12 cellular contexts compared by ENCODE assay signal in genomic region chr20:17878912-17879602, GRCh38.
A peak's percentile ranks its signal among the peaks of the same experiment; 100 is the strongest.
DNase-seq lines count a peak whose midpoint lies in the region; ATAC-seq, FAIRE-seq and TF ChIP-seq lines count a peak whose summit lies in the region.
"Had no signal": no experiment of that assay in that cellular context is flagged by ENCODE, and none has a peak within 500 bp of the region (broad histone marks: within the 10 kb centered on the region; RNA-seq: fewer than 3 reads in every experiment).

No MANE protein-coding gene starts in this region.

- no peak for TF ChIP-seq POLR2A in GM12878 (IDR thresholded peaks at IDR 0.05; ENCODE audit: low read depth, low read length)
- no peak for TF ChIP-seq POLR2A in tibial nerve (IDR thresholded peaks at IDR 0.05)

- TF ChIP-seq CTCF in GM12878 (IDR thresholded peaks at IDR 0.05 in 2 of 3, conservative IDR thresholded peaks at IDR 0.05 in 1 of 3; ENCODE audit: control insufficient read depth in 2 of 3, extremely low read depth in 1 of 3, insufficient read depth in 1 of 3, low read depth in 3 of 3, low read length in 3 of 3), result peak; percentile 21 to 46 (median 35); a peak in 5 of 6 replicates
- TF ChIP-seq CTCF in tibial nerve (IDR thresholded peaks at IDR 0.05), result no peak

- TF ChIP-seq EP300 in GM12878 (IDR thresholded peaks at IDR 0.05; ENCODE audit: borderline replicate concordance in 1 of 2, control insufficient read depth in 1 of 2, low read depth in 2 of 2, low read length in 2 of 2), result no peak
- no peak for TF ChIP-seq EP300 in tibial nerve (IDR thresholded peaks at IDR 0.05)

- ATAC-seq in HG02884 (IDR thresholded peaks at IDR 0.05; ENCODE audit: unreplicated experiment) (peak; percentile 44), GM12878 (peak; percentile 79)
- ATAC-seq: WTC11 had no signal

- no peaks in the 10 kb centered on the region for H4K20me1 ChIP-seq in GM12878 (ENCODE audit: control insufficient read depth, insufficient read depth)

- in situ Hi-C loops in GM12878 (cut with MboI), result no loop called here

- peak; percentile 31 for DNase-seq in stimulated activated CD4-positive, alpha-beta T cell treated with anti-CD3 and anti-CD28 coated beads, Interleukin-15, amount 100 ng/mL, for 24 hours
- DNase-seq in stimulated activated CD4-positive, alpha-beta T cell treated with anti-CD3 and anti-CD28 coated beads, Interleukin-4, amount 100 ng/mL, for 4 hours, result no peak
- no peak for DNase-seq in GM12878 (ENCODE audit: low read depth, low spot score)
- no peak for DNase-seq in NCI-H345 treated with DMSO at 0.1 percent for 48 hours (lab: John Stamatoyannopoulos, UW; ENCODE audit: unreplicated experiment)
- no peak for DNase-seq in tibial nerve (ENCODE audit: low spot score in 2 of 2)
- DNase-seq in urothelium cell line (ENCODE audit: low spot score), result no peak
- DNase-seq in HPDE6-E6E7 (ENCODE audit: extremely low spot score), result no peak

- H3K27me3 ChIP-seq in GM12878 (replicated peaks in 1 of 2; ENCODE audit: control insufficient read depth in 2 of 2, insufficient read depth in 2 of 2, low read length in 1 of 2) (no peaks in the 10 kb centered on the region), tibial nerve (no peaks in the 10 kb centered on the region)

- RAD21 ChIA-PET in GM12878 (lab: Charles Lee; ENCODE audit: unreplicated experiment), result interaction anchor here (0.6 to 1.5 kb wide), 6 partner anchors 16 to 1768 kb away, joined by 3 to 5 read pairs (median 4); no protein-coding TSS in a partner anchor

- H3K27ac ChIP-seq in GM12878 (ENCODE audit: control insufficient read depth, insufficient read depth), result peak overlapping the region; percentile 75
- no peak overlapping the region for H3K27ac ChIP-seq in tibial nerve
- H3K27ac ChIP-seq: C4-2B, thoracic aorta had no signal

- peak overlapping the region; percentile 50 for H3K9ac ChIP-seq in GM12878 (ENCODE audit: control insufficient read depth, insufficient read depth, low read length)

- intact Hi-C loops in GM12878 (cut with micrococcal nuclease; ENCODE audit: unreplicated experiment), result loop anchor here (5.0 kb wide), 1 partner anchor 197 kb away; the partner anchor contains the start of gene RRBP1

- H3K4me3 ChIP-seq in GM12878 (no peak overlapping the region), tibial nerve (no peak overlapping the region)
- H3K4me3 ChIP-seq: thoracic aorta had no signal

- WGBS in GM12878 (ENCODE audit: insufficient coverage, insufficient replicate concordance, low lambda C conversion rate, missing lambda C conversion rate), result 8% methylated on average over 5 of the region's 6 CpGs
- WGBS in tibial nerve, 2 donors, result 71 to 73% methylated on average over 6 of the region's 6 CpGs

- H3K79me2 ChIP-seq in GM12878 (ENCODE audit: control insufficient read depth, insufficient read depth, low read length), result no peaks in the 10 kb centered on the region

- H3K36me3 ChIP-seq in GM12878 (ENCODE audit: control insufficient read depth in 2 of 2, insufficient read depth in 2 of 2, low read length in 1 of 2) (no peaks in the 10 kb centered on the region), tibial nerve (no peaks in the 10 kb centered on the region)
- H3K36me3 ChIP-seq: thoracic aorta had no signal

- TF ChIP-seq RAD21 in GM12878 (IDR thresholded peaks at IDR 0.05; ENCODE audit: insufficient read depth, low read depth, low read length), result peak; percentile 23; the same call in 1 of the 2 replicates

- peak; percentile 57 for FAIRE-seq in GM12878 (lab: Jason Lieb, UNC)
- no peak for FAIRE-seq in urothelium cell line (lab: Jason Lieb, UNC)
- FAIRE-seq: colon had no signal

- H3K9me3 ChIP-seq in GM12878 (replicated peaks; ENCODE audit: control insufficient read depth, insufficient read depth, low read length) (no peaks in the 10 kb centered on the region), tibial nerve (no peaks in the 10 kb centered on the region)
- H3K9me3 ChIP-seq: thoracic aorta had no signal

- POLR2A ChIA-PET in GM12878 (lab: Charles Lee), result interaction anchor here (0.7 to 1.3 kb wide), 4 partner anchors 16 to 532 kb away, joined by 3 to 6 read pairs (median 4); no protein-coding TSS in a partner anchor

- SMC1A ChIA-PET in GM12878 (lab: Charles Lee; ENCODE audit: uncharacterized antibody, unreplicated experiment), result no interaction called here

- peaks cover 18% of the 10 kb centered on the region for H3K4me1 ChIP-seq in GM12878 (ENCODE audit: control insufficient read depth, insufficient read depth, low read length)
- peaks cover 0 to 39% (median 21%) of the 10 kb centered on the region in 4 donors for H3K4me1 ChIP-seq in tibial nerve

- BruUV-seq in GM12878 (replicated peaks; lab: Mats Ljungman, UMichigan), result no TSS peak

- H3K4me2 ChIP-seq in GM12878 (ENCODE audit: control insufficient read depth, insufficient read depth), result peak overlapping the region; percentile 77

- CTCF ChIA-PET in GM12878 (lab: Yijun Ruan, JAX), result interaction anchor here (0.5 to 1.8 kb wide), 6 partner anchors 10 to 197 kb away, joined by 3 to 5 read pairs (median 4); partner anchors contain the start of gene RRBP1

- H2AFZ ChIP-seq in GM12878 (ENCODE audit: control insufficient read depth, low read depth, low read length), result peak overlapping the region; percentile 6

TF ChIP-seq in GM12878, 131 proteins besides CTCF, POLR2A, EP300 and RAD21 (continues in another document):
- TF ChIP-seq, protein P1, sequence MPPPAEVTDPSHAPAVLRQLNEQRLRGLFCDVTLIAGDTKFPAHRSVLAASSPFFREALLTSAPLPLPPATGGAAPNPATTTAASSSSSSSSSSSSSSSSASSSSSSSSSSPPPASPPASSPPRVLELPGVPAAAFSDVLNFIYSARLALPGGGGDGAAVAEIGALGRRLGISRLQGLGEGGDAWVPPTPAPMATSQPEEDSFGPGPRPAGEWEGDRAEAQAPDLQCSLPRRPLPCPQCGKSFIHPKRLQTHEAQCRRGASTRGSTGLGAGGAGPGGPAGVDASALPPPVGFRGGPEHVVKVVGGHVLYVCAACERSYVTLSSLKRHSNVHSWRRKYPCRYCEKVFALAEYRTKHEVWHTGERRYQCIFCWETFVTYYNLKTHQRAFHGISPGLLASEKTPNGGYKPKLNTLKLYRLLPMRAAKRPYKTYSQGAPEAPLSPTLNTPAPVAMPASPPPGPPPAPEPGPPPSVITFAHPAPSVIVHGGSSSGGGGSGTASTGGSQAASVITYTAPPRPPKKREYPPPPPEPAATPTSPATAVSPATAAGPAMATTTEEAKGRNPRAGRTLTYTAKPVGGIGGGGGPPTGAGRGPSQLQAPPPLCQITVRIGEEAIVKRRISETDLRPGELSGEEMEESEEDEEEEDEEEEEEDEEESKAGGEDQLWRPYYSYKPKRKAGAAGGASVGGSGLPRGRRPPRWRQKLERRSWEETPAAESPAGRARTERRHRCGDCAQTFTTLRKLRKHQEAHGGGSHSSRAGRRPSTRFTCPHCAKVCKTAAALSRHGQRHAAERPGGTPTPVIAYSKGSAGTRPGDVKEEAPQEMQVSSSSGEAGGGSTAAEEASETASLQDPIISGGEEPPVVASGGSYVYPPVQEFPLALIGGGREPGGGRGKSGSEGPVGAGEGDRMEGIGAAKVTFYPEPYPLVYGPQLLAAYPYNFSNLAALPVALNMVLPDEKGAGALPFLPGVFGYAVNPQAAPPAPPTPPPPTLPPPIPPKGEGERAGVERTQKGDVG (CRISPR knock-in tag; IDR thresholded peaks at IDR 0.05), result no peak
- TF ChIP-seq JUND (IDR thresholded peaks at IDR 0.05; ENCODE audit: low read depth, low read length) (no peak), SP1 (IDR thresholded peaks at IDR 0.05; ENCODE audit: low read depth, low read length) (no peak), TCF3 (IDR thresholded peaks at IDR 0.05; ENCODE audit: borderline replicate concordance, insufficient read depth, low read depth, low read length) (no peak), ATF7 (IDR thresholded peaks at IDR 0.05; ENCODE audit: low read depth) (no peak), NBN (IDR thresholded peaks at IDR 0.05) (0 out of 2 replicates have a peak, but pooled peaks have one; percentile 18), ETV6 (conservative IDR thresholded peaks at IDR 0.05 in 1 of 2, IDR thresholded peaks at IDR 0.05 in 1 of 2; ENCODE audit: borderline replicate concordance in 1 of 2, low read depth in 1 of 2) (no peak), FOXM1 (IDR thresholded peaks at IDR 0.05; ENCODE audit: low read depth, low read length) (no peak), ZBED1 (IDR thresholded peaks at IDR 0.05; ENCODE audit: borderline replicate concordance) (no peak), MYC (IDR thresholded peaks at IDR 0.05; ENCODE audit: insufficient read depth, insufficient read length, insufficient replicate concordance, low read length, severe bottlenecking) (no peak), NR2C1 (IDR thresholded peaks at IDR 0.05) (no peak), SIN3A (IDR thresholded peaks at IDR 0.05; ENCODE audit: low read depth, low read length) (no peak), ELK1 (IDR thresholded peaks at IDR 0.05; ENCODE audit: low read depth, low read length) (no peak), HDAC2 (IDR thresholded peaks at IDR 0.05) (no peak)
- TF ChIP-seq, protein P2, sequence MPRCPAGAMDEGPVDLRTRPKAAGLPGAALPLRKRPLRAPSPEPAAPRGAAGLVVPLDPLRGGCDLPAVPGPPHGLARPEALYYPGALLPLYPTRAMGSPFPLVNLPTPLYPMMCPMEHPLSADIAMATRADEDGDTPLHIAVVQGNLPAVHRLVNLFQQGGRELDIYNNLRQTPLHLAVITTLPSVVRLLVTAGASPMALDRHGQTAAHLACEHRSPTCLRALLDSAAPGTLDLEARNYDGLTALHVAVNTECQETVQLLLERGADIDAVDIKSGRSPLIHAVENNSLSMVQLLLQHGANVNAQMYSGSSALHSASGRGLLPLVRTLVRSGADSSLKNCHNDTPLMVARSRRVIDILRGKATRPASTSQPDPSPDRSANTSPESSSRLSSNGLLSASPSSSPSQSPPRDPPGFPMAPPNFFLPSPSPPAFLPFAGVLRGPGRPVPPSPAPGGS (IDR thresholded peaks at IDR 0.05; ENCODE audit: borderline replicate concordance, insufficient read depth, low read depth, low read length, poor library complexity, severe bottlenecking), result no peak

Comparison
In these comparisons a context has a peak if more than half of its experiments do, and no peak if none do; other contexts are left out.
1. CTCF ChIP-seq: peak in GM12878 (3 of 3); none in tibial nerve (0 of 5).